18 cellular contexts compared by ENCODE assay signal in the genomic region with DNA sequence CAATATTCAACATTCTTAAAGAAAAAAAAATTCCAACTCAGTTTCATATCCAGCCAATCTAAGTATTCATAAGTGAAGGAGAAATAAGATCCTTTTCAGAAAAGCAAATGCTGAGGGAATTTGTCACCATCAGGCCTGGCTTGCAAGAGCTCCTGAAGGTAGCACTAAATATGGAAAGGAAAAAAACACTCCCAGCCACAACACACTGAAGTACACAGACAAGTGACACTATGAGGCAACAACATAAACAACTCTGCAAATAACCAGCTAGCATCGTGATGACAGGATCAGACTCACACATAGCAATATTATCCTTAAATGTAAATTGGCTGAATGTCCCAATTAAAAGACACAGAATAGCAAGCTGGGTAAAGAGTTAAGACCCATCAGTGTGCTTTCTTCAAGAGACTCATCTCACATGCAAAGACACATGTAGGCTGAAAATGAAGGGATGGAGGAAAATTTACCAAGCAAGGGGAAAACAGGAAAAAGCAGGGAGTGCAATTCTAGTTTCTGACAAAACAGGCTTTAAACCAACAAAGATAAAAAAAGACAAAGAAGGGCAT. TPM values are rescaled to one million over a fixed set of nuclear protein-coding genes. Genes with fewer than 3 reads are reported as not detected.
DNase-seq lines count a peak whose midpoint lies in the region; ATAC-seq, FAIRE-seq and TF ChIP-seq lines count a peak whose summit lies in the region.
"Had no signal": no experiment of that assay in that cellular context is flagged by ENCODE, and none has a peak within 500 bp of the region (broad histone marks: within the 10 kb centered on the region; RNA-seq: fewer than 3 reads in every experiment).

No MANE protein-coding gene starts in this region.

- POLR2A ChIA-PET in GM12878 (lab: Charles Lee) = interaction anchor here (1.0 to 1.1 kb wide), 3 partner anchors 14 to 35 kb away, joined by 4 to 5 read pairs (median 4); no protein-coding TSS in a partner anchor
- POLR2A ChIA-PET in CD8-positive, alpha-beta T cell (lab: Charles Lee) = no interaction called here

- H3K4me1 ChIP-seq in GM12878 (ENCODE audit: control insufficient read depth, insufficient read depth, low read length) (peaks cover 91% of the 10 kb centered on the region), psoas muscle (peaks cover 57% of the 10 kb centered on the region)
- H3K4me1 ChIP-seq in CD8-positive, alpha-beta T cell (ENCODE audit: insufficient read depth, low read length) = no peaks in the 10 kb centered on the region

- CTCF ChIA-PET in GM12878 (lab: Yijun Ruan, JAX) = interaction anchor here (1.3 to 2.0 kb wide), 2 partner anchors 20 to 31 kb away, joined by 3 to 4 read pairs; no protein-coding TSS in a partner anchor
- CTCF ChIA-PET in CD8-positive, alpha-beta T cell (lab: Charles Lee) = no interaction called here

- H3K9me3 Mint-ChIP-seq in stimulated activated naive CD8-positive, alpha-beta T cell treated with anti-CD3 and anti-CD28 coated beads, Interleukin-15, Interleukin-2, amounts not matched to agents 100 ng/mL and 50 ng/mL, for 24 hours = peaks cover 24% of the 10 kb centered on the region
- H3K9me3 Mint-ChIP-seq in stimulated activated naive CD8-positive, alpha-beta T cell treated with anti-CD3 and anti-CD28 coated beads, Interleukin-15, amount 100 ng/mL, for 72 hours = no peaks in the 10 kb centered on the region
- H3K9me3 Mint-ChIP-seq in nephron progenitor cell = peaks cover 13% of the 10 kb centered on the region
- no peaks in the 10 kb centered on the region for H3K9me3 Mint-ChIP-seq in CD8-positive, alpha-beta T cell
- H3K9me3 Mint-ChIP-seq: GM23338 had no signal

- in situ Hi-C loops in GM12878 (cut with MboI) = no loop called here

- FAIRE-seq in GM12878 (lab: Jason Lieb, UNC) = no peak
- FAIRE-seq: G401.6, GM12892 had no signal

- H3K27ac ChIP-seq in GM12878 (ENCODE audit: control insufficient read depth, insufficient read depth) (peak overlapping the region; percentile 46; the same call in 1 of the 2 replicates), psoas muscle (peak overlapping the region; percentile 91)
- H3K27ac ChIP-seq in CD8-positive, alpha-beta T cell (ENCODE audit: low read depth, low read length) = no peak overlapping the region

- no peak overlapping the region for H3K4me3 Mint-ChIP-seq in stimulated activated naive CD8-positive, alpha-beta T cell treated with anti-CD3 and anti-CD28 coated beads, Interleukin-15, Interleukin-2, amounts not matched to agents 100 ng/mL and 50 ng/mL, for 24 hours
- peak overlapping the region in 1 of 2 donors; percentile 7 for H3K4me3 Mint-ChIP-seq in stimulated activated naive CD8-positive, alpha-beta T cell treated with anti-CD3 and anti-CD28 coated beads, Interleukin-15, amount 100 ng/mL, for 72 hours
- H3K4me3 Mint-ChIP-seq in nephron progenitor cell = no peak overlapping the region
- no peak overlapping the region for H3K4me3 Mint-ChIP-seq in CD8-positive, alpha-beta T cell
- H3K4me3 Mint-ChIP-seq: GM23338 had no signal

- RAD21 ChIA-PET in GM12878 (lab: Charles Lee; ENCODE audit: unreplicated experiment) = interaction anchor here (0.9 to 1.2 kb wide), 2 partner anchors 30 to 32 kb away, joined by 3 read pairs; no protein-coding TSS in a partner anchor

- SMC1A ChIA-PET in GM12878 (lab: Charles Lee; ENCODE audit: uncharacterized antibody, unreplicated experiment) = interaction anchor here (0.7 to 2.2 kb wide), 7 partner anchors 8 to 31 kb away, joined by 3 to 13 read pairs (median 4); no protein-coding TSS in a partner anchor

- peaks cover 36% of the 10 kb centered on the region for H3K36me3 Mint-ChIP-seq in stimulated activated naive CD8-positive, alpha-beta T cell treated with anti-CD3 and anti-CD28 coated beads, Interleukin-15, Interleukin-2, amounts not matched to agents 100 ng/mL and 50 ng/mL, for 24 hours (ENCODE audit: low read depth)
- no peaks in the 10 kb centered on the region for H3K36me3 Mint-ChIP-seq in nephron progenitor cell (ENCODE audit: low read depth)
- H3K36me3 Mint-ChIP-seq in CD8-positive, alpha-beta T cell = no peaks in the 10 kb centered on the region
- H3K36me3 Mint-ChIP-seq: CD14-positive monocyte had no signal

- H3K9ac ChIP-seq in GM12878 (ENCODE audit: control insufficient read depth, insufficient read depth, low read length) = no peak overlapping the region

- no peak for DNase-seq in stimulated activated naive CD8-positive, alpha-beta T cell treated with anti-CD3 and anti-CD28 coated beads, Interleukin-15, amount 100 ng/mL, for 72 hours
- no peak for DNase-seq in GM12878 (ENCODE audit: low read depth, low spot score)
- DNase-seq in psoas muscle = no peak
- DNase-seq in nephron progenitor cell = no peak
- no peak for DNase-seq in CD8-positive, alpha-beta T cell
- DNase-seq: DMS79, KG1, MG63, NCI-H1105, NCI-H1694 treated with DMSO at 0.1 percent for 48 hours, PC-3 had no signal

- peaks cover 10% of the 10 kb centered on the region for H3K27me3 Mint-ChIP-seq in stimulated activated naive CD8-positive, alpha-beta T cell treated with anti-CD3 and anti-CD28 coated beads, Interleukin-15, Interleukin-2, amounts not matched to agents 100 ng/mL and 50 ng/mL, for 24 hours
- H3K27me3 Mint-ChIP-seq in stimulated activated naive CD8-positive, alpha-beta T cell treated with anti-CD3 and anti-CD28 coated beads, Interleukin-15, amount 100 ng/mL, for 72 hours = peaks cover 22% of the 10 kb centered on the region
- H3K27me3 Mint-ChIP-seq in nephron progenitor cell (ENCODE audit: low read depth, poor library complexity) = peaks cover 28% of the 10 kb centered on the region
- H3K27me3 Mint-ChIP-seq in CD8-positive, alpha-beta T cell (ENCODE audit: low read depth) = peaks cover 8% of the 10 kb centered on the region

- H2AFZ ChIP-seq in GM12878 (ENCODE audit: control insufficient read depth, low read depth, low read length) = no peak overlapping the region
- H2AFZ ChIP-seq: GM23338 had no signal

- H3K79me2 ChIP-seq in GM12878 (ENCODE audit: control insufficient read depth, insufficient read depth, low read length) = peaks cover 94% of the 10 kb centered on the region

- TF ChIP-seq CTCF in GM12878 (IDR thresholded peaks at IDR 0.05 in 2 of 3, conservative IDR thresholded peaks at IDR 0.05 in 1 of 3; ENCODE audit: control insufficient read depth in 2 of 3, extremely low read depth in 1 of 3, insufficient read depth in 1 of 3, low read depth in 3 of 3, low read length in 3 of 3) = no peak
- no peak for TF ChIP-seq CTCF in psoas muscle (IDR thresholded peaks at IDR 0.05)
- no peak for TF ChIP-seq CTCF in nephron progenitor cell (IDR thresholded peaks at IDR 0.05)
- no peak for TF ChIP-seq CTCF in CD8-positive, alpha-beta T cell (IDR thresholded peaks at IDR 0.05)

- no peaks in the 10 kb centered on the region for H3K27me3 ChIP-seq in GM12878 (replicated peaks in 1 of 2; ENCODE audit: control insufficient read depth in 2 of 2, insufficient read depth in 2 of 2, low read length in 1 of 2)
- no peaks in the 10 kb centered on the region for H3K27me3 ChIP-seq in psoas muscle (ENCODE audit: insufficient read depth in 3 of 3, low read length in 2 of 3)
- H3K27me3 ChIP-seq in CD8-positive, alpha-beta T cell (ENCODE audit: insufficient read depth, low read length) = no peaks in the 10 kb centered on the region
- H3K27me3 ChIP-seq: MG63 had no signal

- TF ChIP-seq EP300 in GM12878 (IDR thresholded peaks at IDR 0.05; ENCODE audit: borderline replicate concordance in 1 of 2, control insufficient read depth in 1 of 2, low read depth in 2 of 2, low read length in 2 of 2) = no peak

- H3K36me3 ChIP-seq in GM12878 (ENCODE audit: control insufficient read depth in 2 of 2, insufficient read depth in 2 of 2, low read length in 1 of 2) (peaks cover 4 to 13% of the 10 kb centered on the region in 2 experiments; a peak in 3 of 4 replicates), psoas muscle (ENCODE audit: insufficient read depth in 1 of 2, low read depth in 1 of 2) (no peaks in the 10 kb centered on the region)
- H3K36me3 ChIP-seq in CD8-positive, alpha-beta T cell (ENCODE audit: insufficient read depth, low read length) = no peaks in the 10 kb centered on the region

- H3K9me3 ChIP-seq in GM12878 (replicated peaks; ENCODE audit: control insufficient read depth, insufficient read depth, low read length) (no peaks in the 10 kb centered on the region; the same call in 1 of the 3 replicates), psoas muscle (no peaks in the 10 kb centered on the region)
- no peaks in the 10 kb centered on the region for H3K9me3 ChIP-seq in CD8-positive, alpha-beta T cell (ENCODE audit: low read length)

- no peak for ATAC-seq in stimulated activated naive CD8-positive, alpha-beta T cell treated with anti-CD3 and anti-CD28 coated beads, Interleukin-15, amount 100 ng/mL, for 72 hours
- ATAC-seq in GM12878 = no peak
- ATAC-seq in psoas muscle = no peak
- no peak for ATAC-seq in GM21717 (IDR thresholded peaks at IDR 0.05; ENCODE audit: unreplicated experiment)
- no peak for ATAC-seq in CD8-positive, alpha-beta T cell
- ATAC-seq: GM23338, PC-3, Right ventricle myocardium inferior had no signal

- peak overlapping the region; percentile 59 for H3K27ac Mint-ChIP-seq in stimulated activated naive CD8-positive, alpha-beta T cell treated with anti-CD3 and anti-CD28 coated beads, Interleukin-15, Interleukin-2, amounts not matched to agents 100 ng/mL and 50 ng/mL, for 24 hours
- no peak overlapping the region for H3K27ac Mint-ChIP-seq in stimulated activated naive CD8-positive, alpha-beta T cell treated with anti-CD3 and anti-CD28 coated beads, Interleukin-15, amount 100 ng/mL, for 72 hours
- no peak overlapping the region for H3K27ac Mint-ChIP-seq in nephron progenitor cell
- no peak overlapping the region for H3K27ac Mint-ChIP-seq in CD8-positive, alpha-beta T cell
- H3K27ac Mint-ChIP-seq: GM23338 had no signal

- no peaks in the 10 kb centered on the region for H4K20me1 ChIP-seq in GM12878 (ENCODE audit: control insufficient read depth, insufficient read depth)

- TF ChIP-seq RAD21 in GM12878 (IDR thresholded peaks at IDR 0.05; ENCODE audit: insufficient read depth, low read depth, low read length) = no peak

- TSS peak; percentile 3 for BruUV-seq in GM12878 (replicated peaks; lab: Mats Ljungman, UMichigan)

- intact Hi-C loops in GM12878 (cut with micrococcal nuclease; ENCODE audit: unreplicated experiment) (no loop called here), psoas muscle (cut with DNase I) (no loop called here)
- intact Hi-C loops in CD8-positive, alpha-beta T cell (cut with DNase I, micrococcal nuclease) = no loop called here

- H3K4me2 ChIP-seq in GM12878 (ENCODE audit: control insufficient read depth, insufficient read depth) = no peak overlapping the region; the same call in none of the 2 replicates
- H3K4me2 ChIP-seq: GM23338 had no signal

- peaks cover 78% of the 10 kb centered on the region for H3K4me1 Mint-ChIP-seq in stimulated activated naive CD8-positive, alpha-beta T cell treated with anti-CD3 and anti-CD28 coated beads, Interleukin-15, Interleukin-2, amounts not matched to agents 100 ng/mL and 50 ng/mL, for 24 hours (ENCODE audit: low read depth)
- H3K4me1 Mint-ChIP-seq in stimulated activated naive CD8-positive, alpha-beta T cell treated with anti-CD3 and anti-CD28 coated beads, Interleukin-15, amount 100 ng/mL, for 72 hours = peaks cover 70% of the 10 kb centered on the region
- H3K4me1 Mint-ChIP-seq in nephron progenitor cell = peaks cover 25% of the 10 kb centered on the region
- H3K4me1 Mint-ChIP-seq in CD8-positive, alpha-beta T cell (ENCODE audit: low read depth) = peaks cover 5% of the 10 kb centered on the region

- WGBS in GM12878 (ENCODE audit: insufficient coverage, insufficient replicate concordance, low lambda C conversion rate, missing lambda C conversion rate) = 5% methylated on average over 1 of the region's 1 CpG
- WGBS in psoas muscle, 3 donors = 31 to 48% (median 37%) methylated on average over 1 of the region's 1 CpG

- no peak for TF ChIP-seq POLR2A in GM12878 (IDR thresholded peaks at IDR 0.05; ENCODE audit: low read depth, low read length)

- no peak overlapping the region for H3K4me3 ChIP-seq in GM12878
- H3K4me3 ChIP-seq in psoas muscle = no peak overlapping the region
- no peak overlapping the region for H3K4me3 ChIP-seq in CD8-positive, alpha-beta T cell (ENCODE audit: low read depth, low read length)
- H3K4me3 ChIP-seq: GM23338, MG63 had no signal

RNA-seq across cellular contexts. Expression of gene ANKRD33B, which starts 33.1 kb away (rescaled TPM):
- total RNA-seq in GM12878 (2013; cell fraction: nucleolus; rRNA removed) = 51.1 and 53.7 TPM in 2 replicates
- total RNA-seq in GM12878 (2014; rRNA removed) = 17.0 and 18.6 TPM in 2 replicates
- total RNA-seq in GM12878 (2014; rRNA removed; fragmentation: Illumina TruSeq; extraction: Trizol) = 20.3 and 20.4 TPM in 2 replicates
- total RNA-seq in GM12878 (2021) = 58.4 and 61.6 TPM in 2 replicates
- polyA plus RNA-seq in GM12878 (2011; ENCODE audit: low read depth) = 12.2 TPM
- 11.0 and 12.7 TPM in 2 replicates for polyA plus RNA-seq in GM12878 (2011; rRNA removed)
- 16.9 and 17.7 TPM in 2 replicates for polyA plus RNA-seq in GM12878 (2011; cell fraction: cytosol; rRNA removed)
- 24.0 and 29.2 TPM in 2 replicates for polyA plus RNA-seq in GM12878 (2011; cell fraction: nucleus; rRNA removed)
- 19.6 TPM in 2 replicates for polyA plus RNA-seq in GM12878 (2012)
- 22.7 and 27.0 TPM in 2 replicates for polyA plus RNA-seq in GM12878 (2014; fragmentation: Illumina TruSeq; extraction: Trizol)
- polyA plus RNA-seq in GM12878 (2014; fragmentation: Nextera tagmentation; extraction: Ambion mirVana) = 1 to 10 TPM; 5.9 to 6.1 TPM
- polyA plus RNA-seq in GM12878 (2014; rRNA removed) = 19.6 and 20.7 TPM in 2 replicates
- polyA plus RNA-seq in GM12878 (2016; fragmentation: Nextera tagmentation; extraction: Ambion mirVana) = 1 to 10 TPM; 4.9 to 9.5 TPM
- 42.2 and 53.6 TPM in 2 replicates for polyA minus RNA-seq in GM12878 (2011; rRNA and poly(A)+ RNA removed)
- polyA minus RNA-seq in GM12878 (2011; cell fraction: cytosol; rRNA and poly(A)+ RNA removed) = 28.3 and 29.6 TPM in 2 replicates
- polyA minus RNA-seq in GM12878 (2011; cell fraction: nucleus; rRNA and poly(A)+ RNA removed) = 13.7 and 27.7 TPM in 2 replicates
- total RNA-seq in psoas muscle = 10 to 100 TPM in 1 of 4 donors, 1 to 10 TPM in 3; 2.1 to 32.7 (median 8.3) TPM
- polyA plus RNA-seq in psoas muscle = 10 to 100 TPM in 1 of 3 donors, 1 to 10 TPM in 2; 1.4 to 14.1 (median 5.0) TPM
- 1 to 10 TPM; 1.3 to 1.4 TPM for total RNA-seq in CD8-positive, alpha-beta T cell
- polyA plus RNA-seq: CD14-positive monocyte had no signal
